ENCODE assay signal across 12 cellular contexts in the genomic region with DNA sequence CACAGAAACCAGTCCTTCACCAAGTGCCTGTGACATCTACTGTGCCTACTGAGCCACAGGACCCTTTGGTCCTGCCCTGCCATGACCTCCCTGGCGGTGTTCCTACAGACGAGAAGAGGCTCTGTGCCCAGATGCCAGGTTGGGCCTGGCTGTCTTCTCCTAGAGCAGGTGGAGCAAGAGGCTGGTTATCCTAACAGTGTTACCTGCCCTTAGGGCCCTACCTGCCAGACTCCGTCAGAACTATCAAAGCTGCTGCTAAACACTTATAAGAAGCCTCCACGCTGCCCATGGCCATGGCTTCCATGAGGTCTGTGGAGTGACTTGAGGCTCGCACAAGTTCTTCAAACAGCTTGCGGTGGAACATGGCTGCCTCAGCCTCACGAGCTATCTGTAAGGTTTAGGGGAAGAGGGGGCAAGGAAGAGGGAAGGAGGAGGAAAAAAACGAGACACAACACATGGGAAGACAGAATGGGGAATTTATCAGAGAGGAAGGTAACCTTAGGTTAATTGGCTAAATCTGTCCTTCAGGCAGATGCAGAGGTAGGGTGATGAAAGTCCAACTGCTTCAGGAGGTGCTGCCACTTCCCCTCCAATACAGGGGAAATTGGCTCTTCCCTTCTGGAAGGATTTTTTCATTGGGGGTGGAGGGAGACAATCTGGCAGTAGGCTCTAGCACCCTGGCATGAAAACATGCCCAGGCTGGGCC.
DNase-seq lines count a peak whose midpoint lies in the region; ATAC-seq and TF ChIP-seq lines count a peak whose summit lies in the region.
"Had no signal": no experiment of that assay in that cellular context is flagged by ENCODE, and none has a peak within 500 bp of the region (broad histone marks: within the 10 kb centered on the region; RNA-seq: fewer than 3 reads in every experiment).

No MANE protein-coding gene starts in this region.

- H3K27ac ChIP-seq in 22Rv1 = peak overlapping the region; percentile 4; the same call in 1 of the 2 replicates
- peak overlapping the region; percentile 51; the same call in 1 of the 2 replicates for H3K27ac ChIP-seq in HEK293 (ENCODE audit: extremely low read depth, low read depth, low read length)
- H3K27ac ChIP-seq in caudate nucleus (ENCODE audit: low read depth, low read length) = peak overlapping the region; percentile 60

- CTCF ChIA-PET in HEK293 (lab: Yijun Ruan, JAX) = interaction anchor here (1.4 to 1.6 kb wide), 2 partner anchors 24 to 70 kb away, joined by 3 to 4 read pairs; no protein-coding TSS in a partner anchor

- no peaks in the 10 kb centered on the region; the same call in 1 of the 2 replicates for H3K4me1 ChIP-seq in HEK293 (ENCODE audit: control insufficient read depth, insufficient read depth, low read length)

- no peak for ATAC-seq in GM19351 (IDR thresholded peaks at IDR 0.05; ENCODE audit: unreplicated experiment)
- ATAC-seq: naive thymus-derived CD4-positive, alpha-beta T cell had no signal

- peaks cover 19% of the 10 kb centered on the region for H3K27me3 Mint-ChIP-seq in nephron progenitor cell (ENCODE audit: low read depth, poor library complexity)

- no peaks in the 10 kb centered on the region for H3K9me3 Mint-ChIP-seq in nephron progenitor cell
- H3K9me3 Mint-ChIP-seq: naive thymus-derived CD4-positive, alpha-beta T cell; type B pancreatic cell had no signal

- H3K27ac Mint-ChIP-seq in nephron progenitor cell = peak overlapping the region; percentile 84
- H3K27ac Mint-ChIP-seq: type B pancreatic cell had no signal

- no peaks in the 10 kb centered on the region for H3K9me3 ChIP-seq in HEK293 (ENCODE audit: control insufficient read depth, insufficient read depth, low read depth, low read length)
- H3K9me3 ChIP-seq: Caco-2 had no signal

- TF ChIP-seq CTCF in 22Rv1 (IDR thresholded peaks at IDR 0.05) (no peak), HEK293 (tag by site-specific recombination; IDR thresholded peaks at IDR 0.05) (no peak), nephron progenitor cell (IDR thresholded peaks at IDR 0.05) (no peak)

- H3K4me3 ChIP-seq in HEK293 (ENCODE audit: low read depth, low read length) = no peak overlapping the region

- no peak for DNase-seq in caudate nucleus (lab: John Stamatoyannopoulos, UW)
- DNase-seq in nephron progenitor cell = no peak
- no peak for DNase-seq in SHP77 (lab: John Stamatoyannopoulos, UW)
- no peak for DNase-seq in glomerular visceral epithelial cell (ENCODE audit: extremely low spot score)
- no peak for DNase-seq in globus pallidus (ENCODE audit: low spot score)
- DNase-seq: Caco-2; naive thymus-derived CD4-positive, alpha-beta T cell; NCI-H526 treated with DMSO at 0.1 percent for 48 hours had no signal

- no peak overlapping the region for H3K4me3 Mint-ChIP-seq in nephron progenitor cell
- H3K4me3 Mint-ChIP-seq: naive thymus-derived CD4-positive, alpha-beta T cell; type B pancreatic cell had no signal

- peaks cover 89% of the 10 kb centered on the region for H3K36me3 Mint-ChIP-seq in nephron progenitor cell (ENCODE audit: low read depth)

- H3K4me1 Mint-ChIP-seq in nephron progenitor cell = peaks cover 3% of the 10 kb centered on the region

- POLR2A ChIA-PET in HEK293 (lab: Yijun Ruan, JAX) = no interaction called here

- peaks cover 80 to 99% of the 10 kb centered on the region in 2 experiments for H3K36me3 ChIP-seq in HEK293 (ENCODE audit: control insufficient read depth in 2 of 2, insufficient read depth in 1 of 2, low read length in 2 of 2)

TF ChIP-seq in HEK293, 187 proteins besides CTCF, POLR2A, EP300 and RAD21:
- TF ChIP-seq ZNF843 (tag by site-specific recombination; IDR thresholded peaks at IDR 0.05) = no peak
- TF ChIP-seq, protein P1, sequence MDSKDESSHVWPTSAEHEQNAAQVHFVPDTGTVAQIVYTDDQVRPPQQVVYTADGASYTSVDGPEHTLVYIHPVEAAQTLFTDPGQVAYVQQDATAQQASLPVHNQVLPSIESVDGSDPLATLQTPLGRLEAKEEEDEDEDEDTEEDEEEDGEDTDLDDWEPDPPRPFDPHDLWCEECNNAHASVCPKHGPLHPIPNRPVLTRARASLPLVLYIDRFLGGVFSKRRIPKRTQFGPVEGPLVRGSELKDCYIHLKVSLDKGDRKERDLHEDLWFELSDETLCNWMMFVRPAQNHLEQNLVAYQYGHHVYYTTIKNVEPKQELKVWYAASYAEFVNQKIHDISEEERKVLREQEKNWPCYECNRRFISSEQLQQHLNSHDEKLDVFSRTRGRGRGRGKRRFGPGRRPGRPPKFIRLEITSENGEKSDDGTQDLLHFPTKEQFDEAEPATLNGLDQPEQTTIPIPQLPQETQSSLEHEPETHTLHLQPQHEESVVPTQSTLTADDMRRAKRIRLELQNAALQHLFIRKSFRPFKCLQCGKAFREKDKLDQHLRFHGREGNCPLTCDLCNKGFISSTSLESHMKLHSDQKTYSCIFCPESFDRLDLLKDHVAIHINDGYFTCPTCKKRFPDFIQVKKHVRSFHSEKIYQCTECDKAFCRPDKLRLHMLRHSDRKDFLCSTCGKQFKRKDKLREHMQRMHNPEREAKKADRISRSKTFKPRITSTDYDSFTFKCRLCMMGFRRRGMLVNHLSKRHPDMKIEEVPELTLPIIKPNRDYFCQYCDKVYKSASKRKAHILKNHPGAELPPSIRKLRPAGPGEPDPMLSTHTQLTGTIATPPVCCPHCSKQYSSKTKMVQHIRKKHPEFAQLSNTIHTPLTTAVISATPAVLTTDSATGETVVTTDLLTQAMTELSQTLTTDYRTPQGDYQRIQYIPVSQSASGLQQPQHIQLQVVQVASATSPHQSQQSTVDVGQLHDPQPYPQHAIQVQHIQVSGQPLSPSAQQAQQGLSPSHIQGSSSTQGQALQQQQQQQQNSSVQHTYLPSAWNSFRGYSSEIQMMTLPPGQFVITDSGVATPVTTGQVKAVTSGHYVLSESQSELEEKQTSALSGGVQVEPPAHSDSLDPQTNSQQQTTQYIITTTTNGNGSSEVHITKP (tag by site-specific recombination; IDR thresholded peaks at IDR 0.05) = peak; percentile 93

Comparison
In these comparisons a context has a peak if more than half of its experiments do, and no peak if none do; other contexts are left out.
1. H3K27ac ChIP-seq: peak in every context shown above with its lines; median percentile 60 in caudate nucleus; 51 in HEK293; 4 in 22Rv1.